ENCODE assay signal across 1 cellular context in the genomic region with DNA sequence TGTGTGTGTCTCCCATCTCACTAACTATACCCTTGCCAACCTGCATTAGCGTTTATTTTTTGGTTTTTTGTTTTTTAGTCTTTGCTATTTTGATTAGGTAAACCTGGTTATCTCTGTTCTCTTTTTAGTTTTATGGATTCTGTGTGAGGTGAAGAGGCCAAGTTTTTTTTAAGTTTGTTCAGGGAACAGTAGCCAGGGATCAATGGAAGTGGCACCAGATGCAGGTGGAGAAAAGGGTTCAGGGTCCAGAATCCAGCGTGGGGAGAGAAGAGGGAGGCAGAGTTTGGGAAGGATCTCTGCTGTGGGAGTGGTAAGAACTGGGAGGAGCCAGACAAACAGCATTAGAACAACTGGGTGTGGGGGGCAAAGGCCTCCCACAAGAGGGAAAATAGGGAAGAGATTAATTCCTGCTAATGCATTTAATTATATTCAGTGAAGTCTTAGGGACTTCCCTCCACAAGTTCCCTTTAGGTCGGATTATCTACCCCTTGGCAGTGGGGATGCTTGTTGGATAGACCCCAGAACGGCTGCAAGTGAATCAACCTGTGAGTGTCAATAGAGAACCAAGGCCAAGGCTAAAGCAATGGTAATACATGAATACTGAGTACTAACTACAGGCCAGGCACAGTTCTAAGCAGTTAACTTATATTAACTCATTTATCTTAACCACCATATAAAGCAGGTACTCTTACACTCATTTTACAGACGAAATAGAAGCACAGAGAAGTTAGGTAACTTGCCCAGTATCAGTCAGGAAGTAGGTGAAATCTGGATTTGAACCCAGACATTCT.
A peak's percentile ranks its signal among the peaks of the same experiment; 100 is the strongest.
TF ChIP-seq lines count a peak whose summit lies in the region.

No MANE protein-coding gene starts in this region.

TF ChIP-seq in HepG2, 621 proteins besides CTCF, POLR2A, EP300 and RAD21 (continued from another document and continues in another):
- TF ChIP-seq, protein P1, sequence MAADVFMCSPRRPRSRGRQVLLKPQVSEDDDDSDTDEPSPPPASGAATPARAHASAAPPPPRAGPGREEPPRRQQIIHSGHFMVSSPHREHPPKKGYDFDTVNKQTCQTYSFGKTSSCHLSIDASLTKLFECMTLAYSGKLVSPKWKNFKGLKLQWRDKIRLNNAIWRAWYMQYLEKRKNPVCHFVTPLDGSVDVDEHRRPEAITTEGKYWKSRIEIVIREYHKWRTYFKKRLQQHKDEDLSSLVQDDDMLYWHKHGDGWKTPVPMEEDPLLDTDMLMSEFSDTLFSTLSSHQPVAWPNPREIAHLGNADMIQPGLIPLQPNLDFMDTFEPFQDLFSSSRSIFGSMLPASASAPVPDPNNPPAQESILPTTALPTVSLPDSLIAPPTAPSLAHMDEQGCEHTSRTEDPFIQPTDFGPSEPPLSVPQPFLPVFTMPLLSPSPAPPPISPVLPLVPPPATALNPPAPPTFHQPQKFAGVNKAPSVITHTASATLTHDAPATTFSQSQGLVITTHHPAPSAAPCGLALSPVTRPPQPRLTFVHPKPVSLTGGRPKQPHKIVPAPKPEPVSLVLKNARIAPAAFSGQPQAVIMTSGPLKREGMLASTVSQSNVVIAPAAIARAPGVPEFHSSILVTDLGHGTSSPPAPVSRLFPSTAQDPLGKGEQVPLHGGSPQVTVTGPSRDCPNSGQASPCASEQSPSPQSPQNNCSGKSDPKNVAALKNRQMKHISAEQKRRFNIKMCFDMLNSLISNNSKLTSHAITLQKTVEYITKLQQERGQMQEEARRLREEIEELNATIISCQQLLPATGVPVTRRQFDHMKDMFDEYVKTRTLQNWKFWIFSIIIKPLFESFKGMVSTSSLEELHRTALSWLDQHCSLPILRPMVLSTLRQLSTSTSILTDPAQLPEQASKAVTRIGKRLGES (CRISPR knock-in tag; IDR thresholded peaks at IDR 0.05; ENCODE audit: borderline replicate concordance): no peak
- TF ChIP-seq ZNF350 (CRISPR knock-in tag; IDR thresholded peaks at IDR 0.05; ENCODE audit: borderline replicate concordance, low read depth) (no peak), MIER3 (CRISPR knock-in tag; IDR thresholded peaks at IDR 0.05; ENCODE audit: borderline replicate concordance) (no peak), ARID3A (IDR thresholded peaks at IDR 0.05; ENCODE audit: low read depth, low read length) (no peak), NFYB (CRISPR knock-in tag; IDR thresholded peaks at IDR 0.05) (no peak), SNAPC2 (CRISPR knock-in tag; IDR thresholded peaks at IDR 0.05) (0 out of 2 replicates have a peak, but pooled peaks have one; percentile 48), ZSCAN31 (CRISPR knock-in tag; IDR thresholded peaks at IDR 0.05; ENCODE audit: low read depth) (0 out of 2 replicates have a peak, but pooled peaks have one; percentile 42), RXRB (CRISPR knock-in tag; IDR thresholded peaks at IDR 0.05; ENCODE audit: borderline replicate concordance) (peak; percentile 59; the same call in 1 of the 2 replicates), NR2F2 (IDR thresholded peaks at IDR 0.05; ENCODE audit: borderline replicate concordance, low read depth) (peak; percentile 93), RBM39 (IDR thresholded peaks at IDR 0.05; ENCODE audit: low read depth, low read length, poor library complexity, severe bottlenecking) (no peak), ZNF569 (CRISPR knock-in tag; IDR thresholded peaks at IDR 0.05; ENCODE audit: borderline replicate concordance) (no peak), ZSCAN21 (CRISPR knock-in tag; IDR thresholded peaks at IDR 0.05; ENCODE audit: borderline replicate concordance) (no peak), LCORL (IDR thresholded peaks at IDR 0.05) (peak; percentile 46; the same call in 1 of the 2 replicates), LCORL (CRISPR knock-in tag; IDR thresholded peaks at IDR 0.05) (peak; percentile 79; the same call in 1 of the 2 replicates), SNRNP70 (IDR thresholded peaks at IDR 0.05; ENCODE audit: low read depth, low read length) (no peak), ZNF687 (CRISPR knock-in tag; IDR thresholded peaks at IDR 0.05) (no peak), ZNF138 (CRISPR knock-in tag; IDR thresholded peaks at IDR 0.05; ENCODE audit: low read depth) (peak; percentile 27; the same call in 1 of the 2 replicates), POLR2G (IDR thresholded peaks at IDR 0.05; ENCODE audit: low read depth, low read length) (no peak), MED13 (CRISPR knock-in tag; IDR thresholded peaks at IDR 0.05) (no peak), NCOA1 (CRISPR knock-in tag; IDR thresholded peaks at IDR 0.05) (0 out of 2 replicates have a peak, but pooled peaks have one; percentile 3), ZNF619 (CRISPR knock-in tag; IDR thresholded peaks at IDR 0.05) (no peak), FOXP1 (IDR thresholded peaks at IDR 0.05) (no peak), FOXP1 (CRISPR knock-in tag; IDR thresholded peaks at IDR 0.05) (peak; percentile 68; the same call in 1 of the 2 replicates), SP5 (CRISPR knock-in tag; IDR thresholded peaks at IDR 0.05; ENCODE audit: borderline replicate concordance, low read depth) (peak; percentile 52; the same call in 1 of the 2 replicates), NFKB2 (CRISPR knock-in tag; IDR thresholded peaks at IDR 0.05; ENCODE audit: borderline replicate concordance) (no peak), ZBTB42 (CRISPR knock-in tag; IDR thresholded peaks at IDR 0.05) (no peak), ZSCAN30 (CRISPR knock-in tag; IDR thresholded peaks at IDR 0.05) (no peak), ZNF124 (CRISPR knock-in tag; IDR thresholded peaks at IDR 0.05) (no peak), CENPT (CRISPR knock-in tag; IDR thresholded peaks at IDR 0.05; ENCODE audit: low read depth) (no peak)
- TF ChIP-seq, protein P2, sequence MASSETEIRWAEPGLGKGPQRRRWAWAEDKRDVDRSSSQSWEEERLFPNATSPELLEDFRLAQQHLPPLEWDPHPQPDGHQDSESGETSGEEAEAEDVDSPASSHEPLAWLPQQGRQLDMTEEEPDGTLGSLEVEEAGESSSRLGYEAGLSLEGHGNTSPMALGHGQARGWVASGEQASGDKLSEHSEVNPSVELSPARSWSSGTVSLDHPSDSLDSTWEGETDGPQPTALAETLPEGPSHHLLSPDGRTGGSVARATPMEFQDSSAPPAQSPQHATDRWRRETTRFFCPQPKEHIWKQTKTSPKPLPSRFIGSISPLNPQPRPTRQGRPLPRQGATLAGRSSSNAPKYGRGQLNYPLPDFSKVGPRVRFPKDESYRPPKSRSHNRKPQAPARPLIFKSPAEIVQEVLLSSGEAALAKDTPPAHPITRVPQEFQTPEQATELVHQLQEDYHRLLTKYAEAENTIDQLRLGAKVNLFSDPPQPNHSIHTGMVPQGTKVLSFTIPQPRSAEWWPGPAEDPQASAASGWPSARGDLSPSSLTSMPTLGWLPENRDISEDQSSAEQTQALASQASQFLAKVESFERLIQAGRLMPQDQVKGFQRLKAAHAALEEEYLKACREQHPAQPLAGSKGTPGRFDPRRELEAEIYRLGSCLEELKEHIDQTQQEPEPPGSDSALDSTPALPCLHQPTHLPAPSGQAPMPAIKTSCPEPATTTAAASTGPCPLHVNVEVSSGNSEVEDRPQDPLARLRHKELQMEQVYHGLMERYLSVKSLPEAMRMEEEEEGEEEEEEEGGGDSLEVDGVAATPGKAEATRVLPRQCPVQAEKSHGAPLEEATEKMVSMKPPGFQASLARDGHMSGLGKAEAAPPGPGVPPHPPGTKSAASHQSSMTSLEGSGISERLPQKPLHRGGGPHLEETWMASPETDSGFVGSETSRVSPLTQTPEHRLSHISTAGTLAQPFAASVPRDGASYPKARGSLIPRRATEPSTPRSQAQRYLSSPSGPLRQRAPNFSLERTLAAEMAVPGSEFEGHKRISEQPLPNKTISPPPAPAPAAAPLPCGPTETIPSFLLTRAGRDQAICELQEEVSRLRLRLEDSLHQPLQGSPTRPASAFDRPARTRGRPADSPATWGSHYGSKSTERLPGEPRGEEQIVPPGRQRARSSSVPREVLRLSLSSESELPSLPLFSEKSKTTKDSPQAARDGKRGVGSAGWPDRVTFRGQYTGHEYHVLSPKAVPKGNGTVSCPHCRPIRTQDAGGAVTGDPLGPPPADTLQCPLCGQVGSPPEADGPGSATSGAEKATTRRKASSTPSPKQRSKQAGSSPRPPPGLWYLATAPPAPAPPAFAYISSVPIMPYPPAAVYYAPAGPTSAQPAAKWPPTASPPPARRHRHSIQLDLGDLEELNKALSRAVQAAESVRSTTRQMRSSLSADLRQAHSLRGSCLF (CRISPR knock-in tag; IDR thresholded peaks at IDR 0.05; ENCODE audit: borderline replicate concordance): no peak
- TF ChIP-seq, protein P3, sequence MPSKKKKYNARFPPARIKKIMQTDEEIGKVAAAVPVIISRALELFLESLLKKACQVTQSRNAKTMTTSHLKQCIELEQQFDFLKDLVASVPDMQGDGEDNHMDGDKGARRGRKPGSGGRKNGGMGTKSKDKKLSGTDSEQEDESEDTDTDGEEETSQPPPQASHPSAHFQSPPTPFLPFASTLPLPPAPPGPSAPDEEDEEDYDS (CRISPR knock-in tag; IDR thresholded peaks at IDR 0.05): no peak
- TF ChIP-seq, protein P4, sequence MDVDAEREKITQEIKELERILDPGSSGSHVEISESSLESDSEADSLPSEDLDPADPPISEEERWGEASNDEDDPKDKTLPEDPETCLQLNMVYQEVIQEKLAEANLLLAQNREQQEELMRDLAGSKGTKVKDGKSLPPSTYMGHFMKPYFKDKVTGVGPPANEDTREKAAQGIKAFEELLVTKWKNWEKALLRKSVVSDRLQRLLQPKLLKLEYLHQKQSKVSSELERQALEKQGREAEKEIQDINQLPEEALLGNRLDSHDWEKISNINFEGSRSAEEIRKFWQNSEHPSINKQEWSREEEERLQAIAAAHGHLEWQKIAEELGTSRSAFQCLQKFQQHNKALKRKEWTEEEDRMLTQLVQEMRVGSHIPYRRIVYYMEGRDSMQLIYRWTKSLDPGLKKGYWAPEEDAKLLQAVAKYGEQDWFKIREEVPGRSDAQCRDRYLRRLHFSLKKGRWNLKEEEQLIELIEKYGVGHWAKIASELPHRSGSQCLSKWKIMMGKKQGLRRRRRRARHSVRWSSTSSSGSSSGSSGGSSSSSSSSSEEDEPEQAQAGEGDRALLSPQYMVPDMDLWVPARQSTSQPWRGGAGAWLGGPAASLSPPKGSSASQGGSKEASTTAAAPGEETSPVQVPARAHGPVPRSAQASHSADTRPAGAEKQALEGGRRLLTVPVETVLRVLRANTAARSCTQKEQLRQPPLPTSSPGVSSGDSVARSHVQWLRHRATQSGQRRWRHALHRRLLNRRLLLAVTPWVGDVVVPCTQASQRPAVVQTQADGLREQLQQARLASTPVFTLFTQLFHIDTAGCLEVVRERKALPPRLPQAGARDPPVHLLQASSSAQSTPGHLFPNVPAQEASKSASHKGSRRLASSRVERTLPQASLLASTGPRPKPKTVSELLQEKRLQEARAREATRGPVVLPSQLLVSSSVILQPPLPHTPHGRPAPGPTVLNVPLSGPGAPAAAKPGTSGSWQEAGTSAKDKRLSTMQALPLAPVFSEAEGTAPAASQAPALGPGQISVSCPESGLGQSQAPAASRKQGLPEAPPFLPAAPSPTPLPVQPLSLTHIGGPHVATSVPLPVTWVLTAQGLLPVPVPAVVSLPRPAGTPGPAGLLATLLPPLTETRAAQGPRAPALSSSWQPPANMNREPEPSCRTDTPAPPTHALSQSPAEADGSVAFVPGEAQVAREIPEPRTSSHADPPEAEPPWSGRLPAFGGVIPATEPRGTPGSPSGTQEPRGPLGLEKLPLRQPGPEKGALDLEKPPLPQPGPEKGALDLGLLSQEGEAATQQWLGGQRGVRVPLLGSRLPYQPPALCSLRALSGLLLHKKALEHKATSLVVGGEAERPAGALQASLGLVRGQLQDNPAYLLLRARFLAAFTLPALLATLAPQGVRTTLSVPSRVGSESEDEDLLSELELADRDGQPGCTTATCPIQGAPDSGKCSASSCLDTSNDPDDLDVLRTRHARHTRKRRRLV (CRISPR knock-in tag; IDR thresholded peaks at IDR 0.05): no peak
